2 cellular contexts compared by ENCODE assay signal in genomic region chr11:65110354-65110861, GRCh38.
TF ChIP-seq lines count a peak whose summit lies in the region.

No MANE protein-coding gene starts in this region.

TF ChIP-seq in GM23338, 12 proteins besides CTCF, POLR2A, EP300 and RAD21:
- TF ChIP-seq STAT1 (IDR thresholded peaks at IDR 0.05; ENCODE audit: unreplicated experiment), result no peak
- no peak for TF ChIP-seq JUNB (IDR thresholded peaks at IDR 0.05; ENCODE audit: unreplicated experiment)
- no peak for TF ChIP-seq CREB1 (CRISPR knock-in tag; IDR thresholded peaks at IDR 0.05; ENCODE audit: low read depth)
- TF ChIP-seq ZNF114 (CRISPR knock-in tag; IDR thresholded peaks at IDR 0.05), result no peak
- TF ChIP-seq ETS1 (IDR thresholded peaks at IDR 0.05), result no peak
- no peak for TF ChIP-seq POLR2AphosphoS5 (IDR thresholded peaks at IDR 0.05; ENCODE audit: low read depth)
- TF ChIP-seq ZNF462 (CRISPR knock-in tag; IDR thresholded peaks at IDR 0.05), result no peak
- TF ChIP-seq EZH2 (IDR thresholded peaks at IDR 0.05; ENCODE audit: low read depth, unreplicated experiment), result no peak
- TF ChIP-seq REST (IDR thresholded peaks at IDR 0.05; ENCODE audit: unreplicated experiment), result no peak
- no peak for TF ChIP-seq NANOG (IDR thresholded peaks at IDR 0.05; ENCODE audit: borderline replicate concordance)
- TF ChIP-seq ZNF331 (CRISPR knock-in tag; IDR thresholded peaks at IDR 0.05; ENCODE audit: low read depth), result no peak
- no peak for TF ChIP-seq EZH2phosphoT487 (IDR thresholded peaks at IDR 0.05; ENCODE audit: unreplicated experiment)
TF ChIP-seq in GM23338: peak in this region for 0.

TF ChIP-seq in GM12878, 131 proteins besides CTCF, POLR2A, EP300 and RAD21:
- TF ChIP-seq CREM (IDR thresholded peaks at IDR 0.05; ENCODE audit: low read depth) (0 out of 2 replicates have a peak, but pooled peaks have one; percentile 8), SPI1 (IDR thresholded peaks at IDR 0.05; ENCODE audit: borderline replicate concordance, insufficient read depth, low read depth, low read length) (peak; percentile 35; the same call in 1 of the 2 replicates), SMC3 (IDR thresholded peaks at IDR 0.05; ENCODE audit: borderline replicate concordance, low read length) (peak; percentile 82), NBN (IDR thresholded peaks at IDR 0.05) (0 out of 2 replicates have a peak, but pooled peaks have one; percentile 31), MXI1 (IDR thresholded peaks at IDR 0.05; ENCODE audit: low read depth, low read length) (peak; percentile 53; the same call in 1 of the 2 replicates), MEF2A (IDR thresholded peaks at IDR 0.05; ENCODE audit: insufficient read depth, low read depth, low read length) (0 out of 2 replicates have a peak, but pooled peaks have one; percentile 32), RUNX3 (IDR thresholded peaks at IDR 0.05; ENCODE audit: low read length) (peak; percentile 53), BHLHE40 (IDR thresholded peaks at IDR 0.05; ENCODE audit: borderline replicate concordance in 1 of 2, low read depth in 2 of 2, low read length in 1 of 2) (peak in 1 of 2 experiments; percentile 56; a peak in 1 of 4 replicates), YY1 (IDR thresholded peaks at IDR 0.05; ENCODE audit: low read depth, low read length) (peak; percentile 43; the same call in 1 of the 2 replicates), RB1 (IDR thresholded peaks at IDR 0.05; ENCODE audit: borderline replicate concordance) (no peak), RELB (IDR thresholded peaks at IDR 0.05; ENCODE audit: low read depth) (no peak), HDGF (IDR thresholded peaks at IDR 0.05) (no peak), TARDBP (IDR thresholded peaks at IDR 0.05; ENCODE audit: borderline replicate concordance) (peak; percentile 52; the same call in 1 of the 2 replicates)
